ENCODE assay signal across 14 cellular contexts in the genomic region with DNA sequence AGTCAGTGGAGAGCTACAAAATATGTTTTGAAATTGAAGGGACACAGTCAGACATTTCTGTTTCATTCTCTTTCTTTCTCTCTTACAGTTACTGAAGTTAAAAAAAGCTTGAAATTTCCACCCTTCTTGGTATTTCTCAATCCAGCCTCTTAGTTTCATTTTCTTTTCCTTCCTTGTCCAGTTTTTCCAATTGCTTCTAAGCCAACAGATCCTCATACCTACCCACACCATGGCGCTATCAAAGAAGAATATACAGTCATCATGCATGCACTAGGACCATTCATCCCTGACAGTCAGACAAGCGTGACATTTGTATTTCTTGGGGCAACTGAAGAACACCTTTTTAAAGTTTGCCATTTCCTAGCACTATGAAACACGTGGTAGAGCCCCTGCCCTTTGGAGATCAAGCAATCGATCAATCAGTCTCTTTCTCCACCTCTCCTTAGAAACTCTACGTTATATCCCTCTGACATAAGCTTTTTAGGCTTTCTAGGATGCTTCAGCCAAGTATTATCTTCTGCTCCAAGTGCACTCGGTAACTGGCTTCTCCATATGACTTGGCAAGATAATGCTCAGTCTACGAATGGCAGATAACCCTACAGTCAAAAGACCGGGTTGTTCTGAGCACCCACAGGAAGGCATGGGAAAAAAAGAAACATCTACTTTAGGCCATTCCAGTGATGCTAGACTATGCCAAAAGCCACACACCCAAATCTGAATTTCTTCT.
A peak's percentile ranks its signal among the peaks of the same experiment; 100 is the strongest.
DNase-seq lines count a peak whose midpoint lies in the region; ATAC-seq and TF ChIP-seq lines count a peak whose summit lies in the region.
"Had no signal": no experiment of that assay in that cellular context is flagged by ENCODE, and none has a peak within 500 bp of the region (broad histone marks: within the 10 kb centered on the region; RNA-seq: fewer than 3 reads in every experiment).

No MANE protein-coding gene starts in this region.

- 93% methylated on average over 8 of the region's 8 CpGs for WGBS in hepatocyte (ENCODE audit: low lambda C conversion rate, missing lambda C conversion rate)

- no peaks in the 10 kb centered on the region for H3K9me2 ChIP-seq in hepatocyte (replicated peaks; ENCODE audit: insufficient read depth)

- no peaks in the 10 kb centered on the region for H4K20me1 ChIP-seq in hepatocyte (ENCODE audit: insufficient read depth, poor library complexity, severe bottlenecking)

- ATAC-seq in GM18498 (IDR thresholded peaks at IDR 0.05; ENCODE audit: unreplicated experiment), result no peak
- ATAC-seq: activated CD8-positive, alpha-beta T cell treated with anti-CD3 and anti-CD28 coated beads for 36 hours; effector memory CD8-positive, alpha-beta T cell had no signal

- H3K9me3 ChIP-seq in hepatocyte (ENCODE audit: low read depth), result no peaks in the 10 kb centered on the region
- H3K9me3 ChIP-seq in subcutaneous abdominal adipose tissue (ENCODE audit: control insufficient read depth in 5 of 5, low read length in 5 of 5), result no peaks in the 10 kb centered on the region
- no peaks in the 10 kb centered on the region for H3K9me3 ChIP-seq in BE2C
- H3K9me3 ChIP-seq: heart left ventricle had no signal

- peak overlapping the region in 1 of 2 donors; percentile 9 for H3K4me3 ChIP-seq in cardiac fibroblast (replicated peaks in 1 of 2; ENCODE audit: low read depth in 2 of 2, low read length in 2 of 2)
- no peak overlapping the region for H3K4me3 ChIP-seq in hepatocyte
- peak overlapping the region in 4 of 5 donors; percentile 14 to 50 (median 34) for H3K4me3 ChIP-seq in subcutaneous abdominal adipose tissue (ENCODE audit: low read depth in 1 of 5, low read length in 5 of 5)
- H3K4me3 ChIP-seq in BE2C (ENCODE audit: low read depth, low read length), result no peak overlapping the region

- H3K27me3 ChIP-seq in hepatocyte (no peaks in the 10 kb centered on the region), subcutaneous abdominal adipose tissue (ENCODE audit: control insufficient read depth in 5 of 5, insufficient read depth in 4 of 5, low read length in 5 of 5) (no peaks in the 10 kb centered on the region), BE2C (no peaks in the 10 kb centered on the region)
- H3K27me3 ChIP-seq: heart left ventricle had no signal

- no peak for TF ChIP-seq CTCF in cardiac fibroblast (IDR thresholded peaks at IDR 0.05; ENCODE audit: low read depth, low read length)
- TF ChIP-seq CTCF in hepatocyte (IDR thresholded peaks at IDR 0.05; ENCODE audit: poor library complexity), result no peak
- TF ChIP-seq CTCF in BE2C (IDR thresholded peaks at IDR 0.05; ENCODE audit: low read depth, low read length), result no peak

- H3K36me3 ChIP-seq in hepatocyte (replicated peaks; ENCODE audit: insufficient read depth, low read depth) (no peaks in the 10 kb centered on the region), subcutaneous abdominal adipose tissue (ENCODE audit: control insufficient read depth in 5 of 5, insufficient read depth in 5 of 5, low read length in 5 of 5) (peaks cover 0 to 6% (median 0%) of the 10 kb centered on the region in 5 donors), BE2C (no peaks in the 10 kb centered on the region)

- H2AFZ ChIP-seq in hepatocyte, result no peak overlapping the region

- H3K4me1 ChIP-seq in hepatocyte (ENCODE audit: insufficient read depth), result no peaks in the 10 kb centered on the region
- H3K4me1 ChIP-seq in subcutaneous abdominal adipose tissue (ENCODE audit: control insufficient read depth in 5 of 5, insufficient read depth in 5 of 5, low read length in 5 of 5), result peaks cover 3 to 40% (median 34%) of the 10 kb centered on the region in 5 donors
- peaks cover 9% of the 10 kb centered on the region for H3K4me1 ChIP-seq in BE2C

- peak overlapping the region in 2 of 5 donors; percentile 23 to 41 for H3K9ac ChIP-seq in subcutaneous abdominal adipose tissue (ENCODE audit: low read length in 5 of 5)

- DNase-seq in OCI-M1 (lab: John Stamatoyannopoulos, UW) (peak; percentile 90), cardiac fibroblast (ENCODE audit: low read depth in 2 of 2) (peak; percentile 44 to 81), hepatocyte (ENCODE audit: low spot score) (no peak), BE2C (no peak), DMS79 (lab: John Stamatoyannopoulos, UW) (no peak)
- DNase-seq in activated T-cell treated with anti-CD3 and anti-CD28 coated beads, Interleukin-2, amount 50 U/mL, for 1 hour, result no peak
- DNase-seq: activated CD8-positive, alpha-beta T cell treated with anti-CD3 and anti-CD28 coated beads for 36 hours; anterior cingulate cortex; effector memory CD8-positive, alpha-beta T cell; GF-D8; heart left ventricle; naive B cell had no signal

- H3K79me2 ChIP-seq in hepatocyte, result peaks cover 5% of the 10 kb centered on the region

- no peak overlapping the region for H3K4me2 ChIP-seq in hepatocyte

- H3K27ac ChIP-seq in hepatocyte (peak overlapping the region; percentile 16), subcutaneous abdominal adipose tissue (ENCODE audit: low read depth, low read length) (peak overlapping the region; percentile 78)

Comparison
In these comparisons a context has a peak if more than half of its experiments do, and no peak if none do; other contexts are left out.
1. DNase-seq: peak in OCI-M1 (single experiment) and cardiac fibroblast (2 of 2); none in hepatocyte (single experiment), BE2C (single experiment), DMS79 (single experiment) and activated T-cell treated with anti-CD3 and anti-CD28 coated beads, Interleukin-2, amount 50 U/mL, for 1 hour (single experiment).
2. H3K4me3 ChIP-seq: peak in subcutaneous abdominal adipose tissue (4 of 5); none in hepatocyte (single experiment) and BE2C (single experiment).